Comparison of ENCODE assay signal across 24 cellular contexts in the genomic region with DNA sequence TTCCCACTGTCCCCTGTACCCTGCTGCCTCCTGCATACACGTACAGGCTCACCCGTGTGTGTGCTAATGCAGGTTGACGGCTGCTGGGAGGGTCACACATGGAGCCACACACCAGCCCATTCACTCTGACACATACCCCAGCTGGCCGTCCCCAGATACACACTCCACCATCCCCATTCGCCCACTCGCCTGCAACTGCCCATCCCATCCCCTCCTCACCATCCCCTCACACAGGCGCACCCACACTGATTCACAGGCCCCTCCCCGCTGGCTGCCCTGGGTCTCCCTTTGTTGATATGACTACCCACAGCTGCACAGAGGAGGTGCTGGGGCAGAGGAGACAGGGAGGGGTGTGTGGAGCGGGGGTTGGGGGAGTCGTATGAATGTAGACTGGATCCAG.
"Had no signal": no experiment of that assay in that cellular context is flagged by ENCODE, and none has a peak within 500 bp of the region (broad histone marks: within the 10 kb centered on the region; RNA-seq: fewer than 3 reads in every experiment).

No MANE protein-coding gene starts in this region.

- H3K9me3 ChIP-seq: left ventricle myocardium inferior, stomach had no signal

- H3K4me3 ChIP-seq: hepatocyte, left ventricle myocardium inferior, SK-N-MC, stomach had no signal

- H3K36me3 ChIP-seq: brain microvascular endothelial cell, left ventricle myocardium inferior, stomach had no signal

- H3K4me1 Mint-ChIP-seq: activated CD4-positive, alpha-beta T cell treated with anti-CD3 and anti-CD28 coated beads, Interleukin-2, amount 10 ng/mL, durations not matched to agents 7 days and 5 days; activated CD8-positive, alpha-beta memory T cell treated with anti-CD3 and anti-CD28 coated beads, Interleukin-2, amount 10 ng/mL, durations not matched to agents 7 days and 5 days; activated naive CD8-positive, alpha-beta T cell treated with anti-CD3 and anti-CD28 coated beads, Interleukin-2, amount 50 U/mL, for 24 hours had no signal

- H3K79me2 ChIP-seq: hepatocyte had no signal

- H3K27me3 ChIP-seq: brain microvascular endothelial cell, hepatocyte had no signal

- H3K9me3 Mint-ChIP-seq: activated CD4-positive, alpha-beta T cell treated with anti-CD3 and anti-CD28 coated beads, Interleukin-2, amount 10 ng/mL, durations not matched to agents 7 days and 5 days; activated CD8-positive, alpha-beta T cell treated with anti-CD3 and anti-CD28 coated beads for 36 hours; activated naive CD8-positive, alpha-beta T cell treated with anti-CD3 and anti-CD28 coated beads, Interleukin-2, amount 50 U/mL, for 24 hours; activated T-helper 1 cell treated with anti-CD3 and anti-CD28 coated beads, Interleukin-12 subunit alpha, Interleukin-12 subunit beta, Interleukin-2, Interleukin-4 antibody, amounts not matched to agents 30 ng/mL and 10 ng/mL and 1 ng/mL, durations not matched to agents 14 hours and 24 hours and 36 hours; natural killer cell treated with Interleukin-12 subunit alpha and Interleukin-12 subunit beta and Interleukin-15 and Interleukin-18, amount 100 ng/mL, for 72 hours; type B pancreatic cell had no signal

- H3K27me3 Mint-ChIP-seq: activated CD8-positive, alpha-beta memory T cell treated with anti-CD3 and anti-CD28 coated beads, Interleukin-2, amount 10 ng/mL, durations not matched to agents 7 days and 5 days; type B pancreatic cell had no signal

- H3K4me2 ChIP-seq: hepatocyte had no signal

- H3K27ac ChIP-seq: brain microvascular endothelial cell, hepatocyte, left ventricle myocardium inferior, SK-N-MC, stomach, VCaP had no signal

- H3K4me3 Mint-ChIP-seq: activated CD4-positive, alpha-beta T cell treated with anti-CD3 and anti-CD28 coated beads, Interleukin-2, amount 10 ng/mL, durations not matched to agents 7 days and 5 days; activated CD8-positive, alpha-beta memory T cell treated with anti-CD3 and anti-CD28 coated beads, Interleukin-2, amount 10 ng/mL, durations not matched to agents 7 days and 5 days; activated CD8-positive, alpha-beta T cell treated with anti-CD3 and anti-CD28 coated beads for 36 hours; activated naive CD8-positive, alpha-beta T cell treated with anti-CD3 and anti-CD28 coated beads, Interleukin-2, amount 50 U/mL, for 24 hours; activated T-helper 1 cell treated with anti-CD3 and anti-CD28 coated beads, Interleukin-12 subunit alpha, Interleukin-12 subunit beta, Interleukin-2, Interleukin-4 antibody, amounts not matched to agents 30 ng/mL and 10 ng/mL and 1 ng/mL, durations not matched to agents 14 hours and 24 hours and 36 hours; natural killer cell treated with Interleukin-12 subunit alpha and Interleukin-12 subunit beta and Interleukin-15 and Interleukin-18, amount 100 ng/mL, for 72 hours; type B pancreatic cell had no signal

- ATAC-seq: activated CD8-positive, alpha-beta memory T cell treated with anti-CD3 and anti-CD28 coated beads, Interleukin-2, amount 10 ng/mL, durations not matched to agents 7 days and 5 days; activated CD8-positive, alpha-beta T cell treated with anti-CD3 and anti-CD28 coated beads for 36 hours; activated naive CD8-positive, alpha-beta T cell treated with anti-CD3 and anti-CD28 coated beads, Interleukin-2, amount 50 U/mL, for 24 hours had no signal

- H2AFZ ChIP-seq: hepatocyte had no signal

- DNase-seq: activated CD4-positive, alpha-beta T cell treated with anti-CD3 and anti-CD28 coated beads, Interleukin-2, amount 10 ng/mL, durations not matched to agents 7 days and 5 days; activated CD4-positive, CD25-positive, alpha-beta regulatory T cell treated with anti-CD3 and anti-CD28 coated beads, Interleukin-2, amount 50 U/mL, for 72 hours; activated CD8-positive, alpha-beta memory T cell treated with anti-CD3 and anti-CD28 coated beads, Interleukin-2, amount 10 ng/mL, durations not matched to agents 7 days and 5 days; activated CD8-positive, alpha-beta T cell treated with anti-CD3 and anti-CD28 coated beads for 36 hours; activated gamma-delta T cell; activated naive CD4-positive, alpha-beta T cell treated with anti-CD3 and anti-CD28 coated beads, Interleukin-2, amount 50 U/mL, for 16 hours; activated naive CD8-positive, alpha-beta T cell treated with anti-CD3 and anti-CD28 coated beads, Interleukin-2, amount 50 U/mL, for 24 hours; activated T-cell treated with anti-CD3 and anti-CD28 coated beads for 4 hours; anterior cingulate cortex; brain microvascular endothelial cell; caudate nucleus; effector memory CD4-positive, alpha-beta T cell; foreskin melanocyte; glutamatergic neuron; left ventricle myocardium inferior; mammary epithelial cell; stimulated activated CD4-positive, alpha-beta T cell treated with anti-CD3 and anti-CD28 coated beads, Interleukin-1b, Interleukin-23, amount 100 ng/mL, for 48 hours; stomach had no signal

- H3K27ac Mint-ChIP-seq: activated CD4-positive, alpha-beta T cell treated with anti-CD3 and anti-CD28 coated beads, Interleukin-2, amount 10 ng/mL, durations not matched to agents 7 days and 5 days; activated CD8-positive, alpha-beta memory T cell treated with anti-CD3 and anti-CD28 coated beads, Interleukin-2, amount 10 ng/mL, durations not matched to agents 7 days and 5 days; activated CD8-positive, alpha-beta T cell treated with anti-CD3 and anti-CD28 coated beads for 36 hours; activated naive CD8-positive, alpha-beta T cell treated with anti-CD3 and anti-CD28 coated beads, Interleukin-2, amount 50 U/mL, for 24 hours; activated T-helper 1 cell treated with anti-CD3 and anti-CD28 coated beads, Interleukin-12 subunit alpha, Interleukin-12 subunit beta, Interleukin-2, Interleukin-4 antibody, amounts not matched to agents 30 ng/mL and 10 ng/mL and 1 ng/mL, durations not matched to agents 14 hours and 24 hours and 36 hours; natural killer cell treated with Interleukin-12 subunit alpha and Interleukin-12 subunit beta and Interleukin-15 and Interleukin-18, amount 100 ng/mL, for 72 hours; type B pancreatic cell had no signal

- H3K36me3 Mint-ChIP-seq: activated CD8-positive, alpha-beta memory T cell treated with anti-CD3 and anti-CD28 coated beads, Interleukin-2, amount 10 ng/mL, durations not matched to agents 7 days and 5 days; natural killer cell treated with Interleukin-12 subunit alpha and Interleukin-12 subunit beta and Interleukin-15 and Interleukin-18, amount 100 ng/mL, for 72 hours; type B pancreatic cell had no signal
